25 cellular contexts compared by ENCODE assay signal in genomic region chr15:64888336-64888735, GRCh38.
"Had no signal": no experiment of that assay in that cellular context is flagged by ENCODE, and none has a peak within 500 bp of the region (broad histone marks: within the 10 kb centered on the region; RNA-seq: fewer than 3 reads in every experiment).

No MANE protein-coding gene starts in this region.

- H3K4me3 ChIP-seq: MG63, SJSA1, SK-N-MC had no signal

- H3K27me3 ChIP-seq: MG63, SJSA1 had no signal

- H3K9me3 ChIP-seq: MG63, SJSA1 had no signal

- DNase-seq: IMR-90, Karpas-422, KG1, MG63, NCI-H1092, NCI-H1105 treated with DMSO at 0.1 percent for 48 hours, NCI-H1417 treated with DMSO at 0.1 percent for 48 hours, NCI-H146, NCI-H1694 treated with DMSO at 0.1 percent for 48 hours, NCI-H2029, NCI-H2081 treated with DMSO at 0.1 percent for 48 hours, NCI-H2171, NCI-H226, NCI-H446, NCI-H510A, NCI-H524 treated with DMSO at 0.1 percent for 48 hours, NCI-H69, NCI-H774, Right ventricle myocardium superior, RPMI8226, SIG-M5 had no signal

- FAIRE-seq: HepG2, RCC 7860 had no signal

- H3K36me3 ChIP-seq: MG63, SJSA1 had no signal

- ATAC-seq: HepG2 had no signal

- H3K27ac ChIP-seq: SJSA1, SK-N-MC had no signal
